Comparison of ENCODE assay signal across 22 cellular contexts in the genomic region with DNA sequence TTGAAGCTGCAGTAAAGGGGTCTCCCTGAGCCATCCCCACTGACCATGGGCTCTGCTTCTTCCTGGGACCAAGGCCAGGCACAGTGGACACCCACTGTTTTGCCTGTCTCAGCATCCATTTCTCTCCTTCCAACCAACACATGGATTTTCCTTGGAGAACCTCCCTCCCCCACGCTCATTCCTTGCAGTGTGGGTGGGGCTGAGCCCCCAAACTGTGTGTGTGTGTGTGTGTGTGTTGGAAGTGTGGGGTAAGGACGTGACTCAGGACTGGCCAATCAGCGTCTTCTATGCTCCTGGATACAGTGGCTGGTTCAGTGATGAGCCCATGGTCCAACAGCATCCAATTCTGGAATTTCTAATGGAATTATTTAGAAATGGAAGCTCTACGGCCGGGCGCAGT. TPM values are rescaled to one million over a fixed set of nuclear protein-coding genes. Genes with fewer than 3 reads are reported as not detected.
DNase-seq lines count a peak whose midpoint lies in the region; ATAC-seq lines count a peak whose summit lies in the region.
"Had no signal": no experiment of that assay in that cellular context is flagged by ENCODE, and none has a peak within 500 bp of the region (broad histone marks: within the 10 kb centered on the region; RNA-seq: fewer than 3 reads in every experiment).

No MANE protein-coding gene starts in this region.

- peaks cover 0 to 27% (median 0%) of the 10 kb centered on the region in 3 experiments for H3K27me3 ChIP-seq in neuronal stem cell (ENCODE audit: control insufficient read depth in 3 of 3, insufficient read depth in 3 of 3, low read depth in 1 of 3, low read length in 3 of 3)
- H3K27me3 ChIP-seq in subcutaneous abdominal adipose tissue (ENCODE audit: control insufficient read depth in 5 of 5, insufficient read depth in 4 of 5, low read length in 5 of 5): no peaks in the 10 kb centered on the region

- peak overlapping the region; percentile 29 for H3K27ac Mint-ChIP-seq in T-helper 17 cell
- peak overlapping the region; percentile 62 for H3K27ac Mint-ChIP-seq in dendritic cell treated with granulocyte-macrophage colony-stimulating factor and Interleukin-4, amounts not matched to agents 40 ng/mL and 50 ng/mL, for 4 days
- H3K27ac Mint-ChIP-seq: CD4-positive, alpha-beta memory T cell; GM23338; H9; HFFc6 had no signal

- H3K14ac ChIP-seq in neuronal stem cell (ENCODE audit: low read length): no peak overlapping the region

- H2BK5ac ChIP-seq in neuronal stem cell (ENCODE audit: low read length): peak overlapping the region; percentile 80

- no peaks in the 10 kb centered on the region for H3K36me3 ChIP-seq in neuronal stem cell (replicated peaks in 1 of 2; ENCODE audit: control insufficient read depth in 2 of 2, insufficient read depth in 2 of 2, low read length in 2 of 2)
- no peaks in the 10 kb centered on the region for H3K36me3 ChIP-seq in subcutaneous abdominal adipose tissue (ENCODE audit: control insufficient read depth in 5 of 5, insufficient read depth in 5 of 5, low read length in 5 of 5)

- peak overlapping the region; percentile 6 for H3K18ac ChIP-seq in neuronal stem cell (ENCODE audit: low read length)

- peak overlapping the region; percentile 69 for H2BK15ac ChIP-seq in neuronal stem cell (ENCODE audit: low read length)

- no peak for ATAC-seq in T-helper 17 cell
- ATAC-seq in GM18502 (IDR thresholded peaks at IDR 0.05; ENCODE audit: poor library complexity, unreplicated experiment): no peak
- no peak for ATAC-seq in HG03442 (IDR thresholded peaks at IDR 0.05; ENCODE audit: unreplicated experiment)
- ATAC-seq: A549, GM12878, GM23338, HCT116 had no signal

- peak overlapping the region; percentile 57 for H3K4ac ChIP-seq in neuronal stem cell (ENCODE audit: low read length)

- intact Hi-C loops in dendritic cell treated with granulocyte-macrophage colony-stimulating factor and Interleukin-4, amounts not matched to agents 40 ng/mL and 50 ng/mL, for 4 days (cut with micrococcal nuclease): no loop called here

- peaks cover 1% of the 10 kb centered on the region for H3K9me3 Mint-ChIP-seq in dendritic cell treated with granulocyte-macrophage colony-stimulating factor and Interleukin-4, amounts not matched to agents 40 ng/mL and 50 ng/mL, for 4 days
- H3K9me3 Mint-ChIP-seq: HFFc6 had no signal

- no peak overlapping the region for H4K91ac ChIP-seq in neuronal stem cell (ENCODE audit: low read depth, low read length, poor library complexity)

- H3K27ac ChIP-seq in neuronal stem cell (replicated peaks; ENCODE audit: low read length) (no peak overlapping the region), subcutaneous abdominal adipose tissue (ENCODE audit: low read depth, low read length) (peak overlapping the region; percentile 88)
- H3K27ac ChIP-seq: A549 had no signal

- WGBS in neuronal stem cell (ENCODE audit: extremely low coverage in 2 of 2, insufficient read length in 2 of 2, insufficient replicate concordance in 1 of 2), 2 donors: no CpG with 5 or more reads among the region's 6 CpGs

- H3K9me3 ChIP-seq in T-helper 17 cell (ENCODE audit: control insufficient read depth, low read length, poor library complexity, severe bottlenecking): no peaks in the 10 kb centered on the region
- no peaks in the 10 kb centered on the region for H3K9me3 ChIP-seq in neuronal stem cell (replicated peaks in 1 of 2; ENCODE audit: control insufficient read depth in 2 of 2, insufficient read depth in 1 of 2, low read depth in 1 of 2, low read length in 2 of 2)
- peaks cover 2 to 12% (median 8%) of the 10 kb centered on the region in 5 donors for H3K9me3 ChIP-seq in subcutaneous abdominal adipose tissue (ENCODE audit: control insufficient read depth in 5 of 5, low read length in 5 of 5)

- no peak overlapping the region for H4K8ac ChIP-seq in neuronal stem cell (ENCODE audit: low read depth, low read length)

- DNase-seq in T-helper 17 cell: no peak
- DNase-seq in neuronal stem cell (ENCODE audit: low spot score): no peak
- no peak for DNase-seq in COLO829 (ENCODE audit: low spot score)
- DNase-seq in occipital lobe (lab: John Stamatoyannopoulos, UW): no peak
- DNase-seq: 8988T; C1 segment of cervical spinal cord; Caco-2; CD4-positive, alpha-beta memory T cell; DMS153; DND-41; H9; HFFc6 had no signal

- no peaks in the 10 kb centered on the region for H3K27me3 Mint-ChIP-seq in T-helper 17 cell
- no peaks in the 10 kb centered on the region for H3K27me3 Mint-ChIP-seq in dendritic cell treated with granulocyte-macrophage colony-stimulating factor and Interleukin-4, amounts not matched to agents 40 ng/mL and 50 ng/mL, for 4 days
- H3K27me3 Mint-ChIP-seq: CD4-positive, alpha-beta memory T cell had no signal

- H2AK5ac ChIP-seq in neuronal stem cell (ENCODE audit: low read depth, low read length): peak overlapping the region; percentile 66

- no peak overlapping the region for H2BK120ac ChIP-seq in neuronal stem cell (ENCODE audit: low read depth, low read length)

- H3K9ac ChIP-seq in neuronal stem cell (ENCODE audit: low read depth, low read length, poor library complexity) (no peak overlapping the region), subcutaneous abdominal adipose tissue (ENCODE audit: low read length in 5 of 5) (peak overlapping the region in 1 of 5 donors; percentile 27)

- H3K4me3 Mint-ChIP-seq in T-helper 17 cell: no peak overlapping the region
- no peak overlapping the region for H3K4me3 Mint-ChIP-seq in dendritic cell treated with granulocyte-macrophage colony-stimulating factor and Interleukin-4, amounts not matched to agents 40 ng/mL and 50 ng/mL, for 4 days
- H3K4me3 Mint-ChIP-seq: CD4-positive, alpha-beta memory T cell; GM23338; H9; HFFc6 had no signal

- H3K36me3 Mint-ChIP-seq in T-helper 17 cell (ENCODE audit: low read depth): no peaks in the 10 kb centered on the region
- no peaks in the 10 kb centered on the region for H3K36me3 Mint-ChIP-seq in dendritic cell treated with granulocyte-macrophage colony-stimulating factor and Interleukin-4, amounts not matched to agents 40 ng/mL and 50 ng/mL, for 4 days (ENCODE audit: low read depth)

- peaks cover 7% of the 10 kb centered on the region for H3K4me1 Mint-ChIP-seq in T-helper 17 cell
- H3K4me1 Mint-ChIP-seq in dendritic cell treated with granulocyte-macrophage colony-stimulating factor and Interleukin-4, amounts not matched to agents 40 ng/mL and 50 ng/mL, for 4 days (ENCODE audit: low read depth): peaks cover 93% of the 10 kb centered on the region

- no peak overlapping the region for H3K23ac ChIP-seq in neuronal stem cell (ENCODE audit: low read depth, low read length, poor library complexity)

- peaks cover 6 to 15% of the 10 kb centered on the region in 2 donors for H3K4me1 ChIP-seq in neuronal stem cell (ENCODE audit: control insufficient read depth in 2 of 2, insufficient read depth in 1 of 2, low read depth in 1 of 2, low read length in 2 of 2)
- peaks cover 7 to 79% (median 71%) of the 10 kb centered on the region in 5 donors for H3K4me1 ChIP-seq in subcutaneous abdominal adipose tissue (ENCODE audit: control insufficient read depth in 5 of 5, insufficient read depth in 5 of 5, low read length in 5 of 5)

- H3K4me3 ChIP-seq in neuronal stem cell (ENCODE audit: low read length in 2 of 2) (no peak overlapping the region), subcutaneous abdominal adipose tissue (ENCODE audit: low read depth in 1 of 5, low read length in 5 of 5) (no peak overlapping the region)
- H3K4me3 ChIP-seq: A549, GM12878, GM23338 had no signal

- H2BK12ac ChIP-seq in neuronal stem cell (ENCODE audit: low read length): peak overlapping the region; percentile 93

- no peaks in the 10 kb centered on the region for H3K79me1 ChIP-seq in neuronal stem cell (ENCODE audit: low read depth, low read length)

- no peak overlapping the region for H2AFZ ChIP-seq in neuronal stem cell (ENCODE audit: low read length)
- H2AFZ ChIP-seq: GM23338 had no signal

- no peak overlapping the region for H3K4me2 ChIP-seq in neuronal stem cell (ENCODE audit: insufficient read depth, low read length, poor library complexity, severe bottlenecking)
- H3K4me2 ChIP-seq: A549, GM23338 had no signal

RNA-seq across cellular contexts. Expression of a gene that starts 18.8 kb away (rescaled TPM):
- total RNA-seq in T-helper 17 cell (1 to 10 TPM; 2.2 to 2.4 TPM), occipital lobe (2.8 TPM)
- 0.78 TPM for polyA plus RNA-seq in neuronal stem cell (2013, experiment 1 of 2)
- polyA plus RNA-seq in neuronal stem cell (2013, experiment 2 of 2): 0.96 TPM

RNA-seq across cellular contexts. Expression of a gene that starts 57.9 kb away (rescaled TPM):
- total RNA-seq in T-helper 17 cell: not detected
- 1.1 TPM for polyA plus RNA-seq in neuronal stem cell (2013, experiment 1 of 2)
- polyA plus RNA-seq in neuronal stem cell (2013, experiment 2 of 2): 0.97 TPM
- total RNA-seq in occipital lobe: 2.5 TPM
- total RNA-seq: Caco-2; CD4-positive, alpha-beta memory T cell; GM12878; H4; HFFc6 had no signal
- polyA plus RNA-seq: BJ; CD4-positive, alpha-beta memory T cell; GM12878 had no signal
